ENCODE assay signal across 19 cellular contexts in the genomic region with DNA sequence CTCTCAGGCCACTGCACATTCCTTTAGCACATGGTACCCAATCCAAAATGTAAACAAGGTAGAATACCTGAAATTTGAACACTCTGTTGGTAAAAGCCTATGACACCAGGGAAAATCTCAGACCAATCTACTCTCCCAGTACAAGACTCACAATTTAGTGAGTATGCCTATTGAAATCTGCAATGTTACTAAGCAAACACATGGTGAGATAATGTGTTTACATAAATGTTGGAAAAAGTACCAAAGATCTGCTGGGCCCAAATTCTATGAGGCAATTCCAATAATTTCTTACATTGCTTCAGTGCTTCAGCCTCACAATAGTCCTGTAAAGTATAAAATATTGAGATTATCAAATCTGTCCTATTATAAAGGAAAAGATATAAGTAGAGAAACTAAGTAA.
"Had no signal": no experiment of that assay in that cellular context is flagged by ENCODE, and none has a peak within 500 bp of the region (broad histone marks: within the 10 kb centered on the region; RNA-seq: fewer than 3 reads in every experiment).

No MANE protein-coding gene starts in this region.

- H3K4me1 Mint-ChIP-seq: activated CD4-positive, alpha-beta T cell treated with anti-CD3 and anti-CD28 coated beads for 36 hours; activated naive CD4-positive, alpha-beta T cell treated with anti-CD3 and anti-CD28 coated beads, Interleukin-2, amount 10 ng/mL, durations not matched to agents 7 days and 5 days; activated naive CD8-positive, alpha-beta T cell treated with anti-CD3 and anti-CD28 coated beads, Interleukin-2, amount 10 ng/mL, durations not matched to agents 7 days and 5 days; brain; natural killer cell had no signal

- H3K36me3 Mint-ChIP-seq: activated naive CD4-positive, alpha-beta T cell treated with anti-CD3 and anti-CD28 coated beads, Interleukin-2, amount 10 ng/mL, durations not matched to agents 7 days and 5 days; activated naive CD8-positive, alpha-beta T cell treated with anti-CD3 and anti-CD28 coated beads, Interleukin-2, amount 10 ng/mL, durations not matched to agents 7 days and 5 days; brain had no signal

- H3K4me3 Mint-ChIP-seq: activated CD4-positive, alpha-beta T cell treated with anti-CD3 and anti-CD28 coated beads for 36 hours; activated naive CD4-positive, alpha-beta T cell treated with anti-CD3 and anti-CD28 coated beads, Interleukin-2, amount 10 ng/mL, durations not matched to agents 7 days and 5 days; activated naive CD8-positive, alpha-beta T cell treated with anti-CD3 and anti-CD28 coated beads, Interleukin-2, amount 10 ng/mL, durations not matched to agents 7 days and 5 days; brain; natural killer cell had no signal

- DNase-seq: activated CD4-positive, alpha-beta T cell treated with anti-CD3 and anti-CD28 coated beads for 36 hours; activated CD4-positive, CD25-positive, alpha-beta regulatory T cell; activated effector memory CD4-positive, alpha-beta T cell treated with Interleukin-2 at 50 U/mL for 16 hours; activated naive CD4-positive, alpha-beta T cell treated with anti-CD3 and anti-CD28 coated beads, Interleukin-2, amount 10 ng/mL, durations not matched to agents 7 days and 5 days; activated naive CD8-positive, alpha-beta T cell treated with anti-CD3 and anti-CD28 coated beads, Interleukin-2, amount 10 ng/mL, durations not matched to agents 7 days and 5 days; activated T-cell treated with anti-CD3 and anti-CD28 coated beads for 4 hours; cerebellar nuclear complex; colonic mucosa; effector memory CD4-positive, alpha-beta T cell; foreskin fibroblast; heart right ventricle; kidney glomerular epithelial cell; left ventricle myocardium inferior; mesendoderm; natural killer cell; stimulated activated CD4-positive, alpha-beta T cell treated with anti-CD3 and anti-CD28 coated beads, Interleukin-15, amount 100 ng/mL, for 24 hours; stimulated activated naive CD4-positive, alpha-beta T cell; tibial artery had no signal

- H3K27ac Mint-ChIP-seq: activated CD4-positive, alpha-beta T cell treated with anti-CD3 and anti-CD28 coated beads for 36 hours; activated naive CD4-positive, alpha-beta T cell treated with anti-CD3 and anti-CD28 coated beads, Interleukin-2, amount 10 ng/mL, durations not matched to agents 7 days and 5 days; activated naive CD8-positive, alpha-beta T cell treated with anti-CD3 and anti-CD28 coated beads, Interleukin-2, amount 10 ng/mL, durations not matched to agents 7 days and 5 days; natural killer cell had no signal

- H3K27me3 Mint-ChIP-seq: activated CD4-positive, alpha-beta T cell treated with anti-CD3 and anti-CD28 coated beads for 36 hours; activated naive CD4-positive, alpha-beta T cell treated with anti-CD3 and anti-CD28 coated beads, Interleukin-2, amount 10 ng/mL, durations not matched to agents 7 days and 5 days; activated naive CD8-positive, alpha-beta T cell treated with anti-CD3 and anti-CD28 coated beads, Interleukin-2, amount 10 ng/mL, durations not matched to agents 7 days and 5 days; brain had no signal
